In genomic region chr1:41500781-41501518, GRCh38 we compare ENCODE assay signal across 15 cellular contexts. TPM values are rescaled to one million over a fixed set of nuclear protein-coding genes. Genes with fewer than 3 reads are reported as not detected.
DNase-seq lines count a peak whose midpoint lies in the region; ATAC-seq, FAIRE-seq and TF ChIP-seq lines count a peak whose summit lies in the region.
"Had no signal": no experiment of that assay in that cellular context is flagged by ENCODE, and none has a peak within 500 bp of the region (broad histone marks: within the 10 kb centered on the region; RNA-seq: fewer than 3 reads in every experiment).

No MANE protein-coding gene starts in this region.

- H2AK9ac ChIP-seq in IMR-90 (replicated peaks; ENCODE audit: low read depth, low read length, poor library complexity): no peak overlapping the region

- no TSS peak for BruUV-seq in IMR-90 (replicated peaks; lab: Mats Ljungman, UMichigan)

- dilution Hi-C loops in IMR-90 (cut with HindIII; ENCODE audit: low sequenced_read_pairs, unreplicated experiment): no loop called here

- TF ChIP-seq POLR2A in IMR-90 (IDR thresholded peaks at IDR 0.05; ENCODE audit: low read depth, low read length): no peak

- no peak overlapping the region for H3K9ac ChIP-seq in IMR-90 (ENCODE audit: low read depth, low read length)
- H3K9ac ChIP-seq in kidney (ENCODE audit: low read length in 2 of 2): peak overlapping the region in 1 of 2 donors; percentile 69
- H3K9ac ChIP-seq in skeletal muscle tissue (ENCODE audit: low read depth in 1 of 3, low read length in 3 of 3): peak overlapping the region; percentile 33 to 72 (median 40)

- H2BK120ac ChIP-seq in IMR-90 (ENCODE audit: low read depth, low read length): no peak overlapping the region

- no peak overlapping the region for H3K56ac ChIP-seq in IMR-90 (ENCODE audit: extremely low read depth, insufficient read depth, low read length)

- no peaks in the 10 kb centered on the region for H4K20me1 ChIP-seq in IMR-90 (ENCODE audit: insufficient read depth, low read length)

- no peak overlapping the region for H3K23ac ChIP-seq in IMR-90 (ENCODE audit: low read depth, low read length)

- CTCF ChIA-PET in IMR-90 (lab: Yijun Ruan, JAX): no interaction called here

- TF ChIP-seq CTCF in IMR-90 (conservative IDR thresholded peaks at IDR 0.05; ENCODE audit: low read depth, low read length): no peak
- TF ChIP-seq CTCF in ascending aorta (IDR thresholded peaks at IDR 0.05): no peak
- no peak for TF ChIP-seq CTCF in kidney (IDR thresholded peaks at IDR 0.05; ENCODE audit: borderline replicate concordance, extremely low read depth, insufficient read depth)
- no peak for TF ChIP-seq CTCF in HFFc6 (IDR thresholded peaks at IDR 0.05)

- no peak overlapping the region for H2BK20ac ChIP-seq in IMR-90 (ENCODE audit: low read depth, low read length)

- TF ChIP-seq RAD21 in IMR-90 (IDR thresholded peaks at IDR 0.05; ENCODE audit: low read length): no peak

- no peak overlapping the region for H3K27ac Mint-ChIP-seq in HFFc6
- H3K27ac Mint-ChIP-seq: activated CD8-positive, alpha-beta memory T cell treated with anti-CD3 and anti-CD28 coated beads, Interleukin-2, amount 10 ng/mL, durations not matched to agents 7 days and 5 days; activated naive CD8-positive, alpha-beta T cell treated with anti-CD3 and anti-CD28 coated beads for 36 hours had no signal

- no peak overlapping the region for H4K5ac ChIP-seq in IMR-90 (ENCODE audit: low read depth, low read length)

- no peak for DNase-seq in IMR-90
- DNase-seq in ascending aorta (ENCODE audit: low spot score in 2 of 2): no peak
- no peak for DNase-seq in kidney
- DNase-seq in HuH-7 (ENCODE audit: low spot score): no peak
- DNase-seq in HFFc6: no peak
- DNase-seq: activated CD8-positive, alpha-beta memory T cell treated with anti-CD3 and anti-CD28 coated beads, Interleukin-2, amount 10 ng/mL, durations not matched to agents 7 days and 5 days; activated naive CD8-positive, alpha-beta T cell treated with anti-CD3 and anti-CD28 coated beads for 36 hours; NCI-H187 treated with DMSO at 0.1 percent for 48 hours had no signal

- peaks cover 44% of the 10 kb centered on the region for H3K4me1 Mint-ChIP-seq in HFFc6 (ENCODE audit: low read depth)

- H3K9me1 ChIP-seq in IMR-90 (ENCODE audit: insufficient read depth, low read length): peaks cover 11% of the 10 kb centered on the region

- ATAC-seq in IMR-90 (ENCODE audit: low read depth) (no peak), GM21576 (IDR thresholded peaks at IDR 0.05; ENCODE audit: unreplicated experiment) (no peak), HG02642 (IDR thresholded peaks at IDR 0.05; ENCODE audit: poor library complexity, unreplicated experiment) (no peak)
- ATAC-seq: activated CD8-positive, alpha-beta memory T cell treated with anti-CD3 and anti-CD28 coated beads, Interleukin-2, amount 10 ng/mL, durations not matched to agents 7 days and 5 days had no signal

- intact Hi-C loops in IMR-90 (cut with micrococcal nuclease): no loop called here
- intact Hi-C loops in ascending aorta (cut with DNase I): loop anchor here (5.0 kb wide), 1 partner anchor 119 kb away; no protein-coding TSS in a partner anchor
- intact Hi-C loops in kidney (cut with DNase I): no loop called here

- no peaks in the 10 kb centered on the region; the same call in 1 of the 2 replicates for H3K27me3 Mint-ChIP-seq in HFFc6 (ENCODE audit: insufficient read depth)

- H3K27ac ChIP-seq in IMR-90 (ENCODE audit: insufficient read depth, low read length): no peak overlapping the region
- H3K27ac ChIP-seq in ascending aorta: peak overlapping the region; percentile 93 to 97
- peak overlapping the region; percentile 81 to 86 for H3K27ac ChIP-seq in kidney (ENCODE audit: low read depth in 2 of 2, low read length in 2 of 2)
- peak overlapping the region; percentile 83 for H3K27ac ChIP-seq in skeletal muscle tissue (ENCODE audit: low read depth, low read length)
- H3K27ac ChIP-seq: hepatocyte had no signal

- H2AFZ ChIP-seq in IMR-90 (replicated peaks; ENCODE audit: low read length, poor library complexity): no peak overlapping the region
- H2AFZ ChIP-seq: hepatocyte had no signal

- H3K4me1 ChIP-seq in IMR-90 (ENCODE audit: control insufficient read depth, insufficient read depth, low read length) (peaks cover 8% of the 10 kb centered on the region), ascending aorta (peaks cover 22 to 45% of the 10 kb centered on the region in 2 donors), kidney (ENCODE audit: control insufficient read depth in 1 of 2, insufficient read depth in 1 of 2, low read depth in 1 of 2, low read length in 2 of 2) (peaks cover 23 to 35% of the 10 kb centered on the region in 2 donors), skeletal muscle tissue (ENCODE audit: control insufficient read depth in 3 of 3, insufficient read depth in 3 of 3, low read length in 3 of 3) (peaks cover 57 to 80% (median 77%) of the 10 kb centered on the region in 3 donors)

- H3K4me3 ChIP-seq in IMR-90 (ENCODE audit: insufficient read depth, low read depth, low read length) (no peak overlapping the region), ascending aorta (no peak overlapping the region), kidney (ENCODE audit: low read length in 2 of 2) (no peak overlapping the region), skeletal muscle tissue (ENCODE audit: low read length in 3 of 3) (no peak overlapping the region)
- H3K4me3 ChIP-seq: HAP-1, hepatocyte had no signal

- H4K91ac ChIP-seq in IMR-90 (ENCODE audit: insufficient read depth, low read depth, low read length): peak overlapping the region; percentile 19; the same call in 1 of the 2 replicates

- 84% methylated on average over 4 of the region's 7 CpGs; no CpG with 5 or more reads in 1 of the 2 experiments for WGBS in IMR-90 (ENCODE audit: extremely low coverage in 2 of 2, insufficient read length in 1 of 2), 2 experiments

- no peak overlapping the region for H2BK5ac ChIP-seq in IMR-90 (ENCODE audit: low read depth, low read length, poor library complexity, severe bottlenecking)

- no peak overlapping the region for H3K4me3 Mint-ChIP-seq in HFFc6
- H3K4me3 Mint-ChIP-seq: activated CD8-positive, alpha-beta memory T cell treated with anti-CD3 and anti-CD28 coated beads, Interleukin-2, amount 10 ng/mL, durations not matched to agents 7 days and 5 days; activated naive CD8-positive, alpha-beta T cell treated with anti-CD3 and anti-CD28 coated beads for 36 hours had no signal

- no peaks in the 10 kb centered on the region for H3K79me1 ChIP-seq in IMR-90 (ENCODE audit: low read depth in 1 of 2, low read length in 2 of 2)

- no peak overlapping the region for H3K4me2 ChIP-seq in IMR-90 (ENCODE audit: low read depth, low read length)
- H3K4me2 ChIP-seq: hepatocyte had no signal

- H3K9me3 Mint-ChIP-seq in HFFc6: no peaks in the 10 kb centered on the region
- H3K9me3 Mint-ChIP-seq: activated naive CD8-positive, alpha-beta T cell treated with anti-CD3 and anti-CD28 coated beads for 36 hours had no signal

- no peak overlapping the region for H3K14ac ChIP-seq in IMR-90 (replicated peaks; ENCODE audit: low read depth, low read length)

- H3K9me3 ChIP-seq in IMR-90 (ENCODE audit: control insufficient read depth, insufficient read depth, low read length): no peaks in the 10 kb centered on the region
- H3K9me3 ChIP-seq in ascending aorta: no peaks in the 10 kb centered on the region
- H3K9me3 ChIP-seq in kidney (ENCODE audit: control insufficient read depth in 1 of 2, low read length in 2 of 2): no peaks in the 10 kb centered on the region
- H3K9me3 ChIP-seq in skeletal muscle tissue (ENCODE audit: control insufficient read depth in 3 of 3, low read length in 3 of 3): no peaks in the 10 kb centered on the region
- H3K9me3 ChIP-seq: Caco-2, HAP-1 had no signal

- no peak overlapping the region for H3K18ac ChIP-seq in IMR-90 (ENCODE audit: low read depth, low read length)

- no peaks in the 10 kb centered on the region for H3K36me3 ChIP-seq in IMR-90 (ENCODE audit: control insufficient read depth, insufficient read depth, low read length)
- no peaks in the 10 kb centered on the region for H3K36me3 ChIP-seq in ascending aorta
- no peaks in the 10 kb centered on the region for H3K36me3 ChIP-seq in kidney (ENCODE audit: control insufficient read depth in 1 of 2, insufficient read depth in 2 of 2, low read length in 2 of 2)
- H3K36me3 ChIP-seq in skeletal muscle tissue (ENCODE audit: control insufficient read depth in 3 of 3, insufficient read depth in 3 of 3, low read length in 3 of 3): no peaks in the 10 kb centered on the region
- H3K36me3 ChIP-seq: HAP-1 had no signal

- no peaks in the 10 kb centered on the region for H3K36me3 Mint-ChIP-seq in HFFc6 (ENCODE audit: low read depth)
- H3K36me3 Mint-ChIP-seq: activated CD8-positive, alpha-beta memory T cell treated with anti-CD3 and anti-CD28 coated beads, Interleukin-2, amount 10 ng/mL, durations not matched to agents 7 days and 5 days; activated naive CD8-positive, alpha-beta T cell treated with anti-CD3 and anti-CD28 coated beads for 36 hours had no signal

- peak overlapping the region; percentile 44; the same call in 1 of the 2 replicates for H2AK5ac ChIP-seq in IMR-90 (ENCODE audit: low read depth, low read length)

- FAIRE-seq in kidney (lab: Jason Lieb, UNC): no peak
- FAIRE-seq: GM19239 had no signal

- H3K4ac ChIP-seq in IMR-90 (ENCODE audit: low read depth, low read length): no peak overlapping the region

- in situ Hi-C loops in IMR-90 (cut with MboI; ENCODE audit: low sequenced_read_pairs): no loop called here

- H3K27me3 ChIP-seq in IMR-90 (ENCODE audit: control insufficient read depth, insufficient read depth, low read length) (no peaks in the 10 kb centered on the region), ascending aorta (no peaks in the 10 kb centered on the region), skeletal muscle tissue (ENCODE audit: control insufficient read depth in 3 of 3, insufficient read depth in 3 of 3, low read length in 3 of 3) (no peaks in the 10 kb centered on the region)
- H3K27me3 ChIP-seq: hepatocyte had no signal

- POLR2A ChIA-PET in IMR-90 (lab: Charles Lee; ENCODE audit: unreplicated experiment): no interaction called here

- no peak overlapping the region for H2BK15ac ChIP-seq in IMR-90 (ENCODE audit: low read depth, low read length)

- H4K8ac ChIP-seq in IMR-90 (ENCODE audit: low read depth in 2 of 2, low read length in 2 of 2): no peak overlapping the region

TF ChIP-seq in IMR-90, 13 proteins besides CTCF, POLR2A, EP300 and RAD21 (continues in another document):
- TF ChIP-seq MAFK (IDR thresholded peaks at IDR 0.05; ENCODE audit: low read depth, low read length) (no peak), SMC3 (IDR thresholded peaks at IDR 0.05; ENCODE audit: low read depth, low read length) (no peak), BHLHE40 (IDR thresholded peaks at IDR 0.05; ENCODE audit: low read depth, low read length) (no peak), RCOR1 (IDR thresholded peaks at IDR 0.05; ENCODE audit: insufficient replicate concordance, low read length) (no peak)

RNA-seq across cellular contexts. Expression of gene EDN2, which starts 16.5 kb away (rescaled TPM):
- total RNA-seq in IMR-90 (2012; rRNA removed) (not detected in 2 replicates), ascending aorta (not detected), kidney (2.9 TPM), skeletal muscle tissue (not detected)
- polyA plus RNA-seq in IMR-90 (2012; rRNA removed) (0.22 and 0.27 TPM in 2 replicates), kidney (ENCODE audit: insufficient read depth, low read depth, low replicate concordance) (2.3 TPM)
- polyA plus RNA-seq in IMR-90 (2012; cell fraction: cytosol; rRNA removed): 0.05 and 0.14 TPM in 2 replicates
- 0.69 and 1.0 TPM in 2 replicates for polyA plus RNA-seq in IMR-90 (2012; cell fraction: nucleus; rRNA removed; ENCODE audit: low replicate concordance)
- total RNA-seq in HFFc6 (2021; fragmentation: NEBNext Ultra II Directional; extraction: Animal tissue kit (Norgen Biotek cat#: 25700)): not detected
- total RNA-seq: activated CD8-positive, alpha-beta memory T cell treated with anti-CD3 and anti-CD28 coated beads, Interleukin-2, amount 10 ng/mL, durations not matched to agents 7 days and 5 days; activated naive CD8-positive, alpha-beta T cell treated with anti-CD3 and anti-CD28 coated beads for 36 hours; Caco-2 had no signal
